Comparison of ENCODE assay signal across 16 cellular contexts in the genomic region with DNA sequence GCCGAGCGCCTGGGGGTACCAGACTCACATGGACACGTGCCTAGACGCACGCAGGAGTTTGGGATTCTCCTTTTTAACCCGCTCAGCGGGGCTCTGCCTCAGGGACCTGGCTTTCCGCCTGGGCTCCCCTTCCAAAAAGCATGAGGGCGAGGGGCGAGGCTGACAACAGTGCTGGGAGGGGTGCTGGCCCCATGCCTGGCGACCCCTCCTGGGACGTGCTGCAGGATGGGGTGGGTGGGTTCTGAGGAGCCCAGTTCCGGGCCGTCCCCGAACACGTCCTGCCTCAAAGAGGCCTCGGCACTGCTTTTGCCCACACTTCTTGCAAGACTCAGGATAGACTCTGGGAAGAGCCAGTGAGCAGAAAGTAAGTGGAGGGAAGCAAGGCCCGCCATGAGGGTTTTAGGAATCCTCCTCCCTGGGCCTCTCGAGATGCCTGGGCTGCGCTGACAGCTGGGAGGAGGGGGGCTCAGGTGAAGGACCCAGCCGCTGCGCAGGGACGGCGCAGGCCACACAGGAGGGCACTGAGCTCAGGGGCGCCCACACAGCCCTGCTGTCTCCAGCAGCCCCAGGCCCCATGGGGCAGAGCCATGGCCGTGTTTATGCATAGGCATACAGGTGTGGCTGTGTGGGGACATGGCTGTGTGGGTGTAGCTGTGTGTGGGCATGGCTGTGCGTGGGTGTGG. TPM values are rescaled to one million over a fixed set of nuclear protein-coding genes. Genes with fewer than 3 reads are reported as not detected.
"Had no signal": no experiment of that assay in that cellular context is flagged by ENCODE, and none has a peak within 500 bp of the region (broad histone marks: within the 10 kb centered on the region; RNA-seq: fewer than 3 reads in every experiment).

No MANE protein-coding gene starts in this region.

- H3K4me1 ChIP-seq: ascending aorta, pancreas had no signal

- H3K4me3 ChIP-seq: ascending aorta, gastrocnemius medialis, pancreas had no signal

- H3K4me3 Mint-ChIP-seq: activated CD4-positive, alpha-beta memory T cell treated with anti-CD3 and anti-CD28 coated beads, Interleukin-2, amount 10 ng/mL, durations not matched to agents 7 days and 5 days; mesothelial cell of epicardium; neural crest cell had no signal

- H3K9me3 Mint-ChIP-seq: activated CD4-positive, alpha-beta memory T cell treated with anti-CD3 and anti-CD28 coated beads, Interleukin-2, amount 10 ng/mL, durations not matched to agents 7 days and 5 days; mesothelial cell of epicardium; neural crest cell had no signal

- H3K4me1 Mint-ChIP-seq: neural crest cell had no signal

- H3K27ac Mint-ChIP-seq: activated CD4-positive, alpha-beta memory T cell treated with anti-CD3 and anti-CD28 coated beads, Interleukin-2, amount 10 ng/mL, durations not matched to agents 7 days and 5 days; mesothelial cell of epicardium had no signal

- DNase-seq: activated CD4-positive, alpha-beta T cell treated with anti-CD3 and anti-CD28 coated beads for 1 hour; activated CD8-positive, alpha-beta memory T cell treated with anti-CD3 and anti-CD28 coated beads, Interleukin-2, amount 50 U/mL, for 48 hours; activated naive CD4-positive, alpha-beta T cell treated with Interleukin-2 at 50 U/mL for 16 hours; effector CD4-positive, alpha-beta T cell; gastrocnemius medialis; left ventricle myocardium superior; pancreas had no signal

- H3K27ac ChIP-seq: ascending aorta, pancreas, transverse colon had no signal

- H3K36me3 ChIP-seq: ascending aorta, transverse colon had no signal

- H3K9me3 ChIP-seq: ascending aorta, gastrocnemius medialis, pancreas, transverse colon had no signal

- ATAC-seq: gastrocnemius medialis had no signal

- H3K27me3 ChIP-seq: ascending aorta, gastrocnemius medialis, pancreas had no signal

- H3K27me3 Mint-ChIP-seq: activated CD4-positive, alpha-beta memory T cell treated with anti-CD3 and anti-CD28 coated beads, Interleukin-2, amount 10 ng/mL, durations not matched to agents 7 days and 5 days had no signal

- H3K36me3 Mint-ChIP-seq: mesothelial cell of epicardium had no signal

RNA-seq across cellular contexts. Expression of gene PABPN1L, which starts 15.4 kb away (rescaled TPM):
- total RNA-seq: activated CD4-positive, alpha-beta memory T cell treated with anti-CD3 and anti-CD28 coated beads, Interleukin-2, amount 10 ng/mL, durations not matched to agents 7 days and 5 days; ascending aorta; fibroblast of lung; gastrocnemius medialis; kidney epithelial cell; left ventricle myocardium superior; neural crest cell; renal cortical epithelial cell; subcutaneous adipose tissue; transverse colon had no signal
- polyA plus RNA-seq: fibroblast of lung had no signal
